ENCODE assay signal across 1 cellular context in the genomic region with DNA sequence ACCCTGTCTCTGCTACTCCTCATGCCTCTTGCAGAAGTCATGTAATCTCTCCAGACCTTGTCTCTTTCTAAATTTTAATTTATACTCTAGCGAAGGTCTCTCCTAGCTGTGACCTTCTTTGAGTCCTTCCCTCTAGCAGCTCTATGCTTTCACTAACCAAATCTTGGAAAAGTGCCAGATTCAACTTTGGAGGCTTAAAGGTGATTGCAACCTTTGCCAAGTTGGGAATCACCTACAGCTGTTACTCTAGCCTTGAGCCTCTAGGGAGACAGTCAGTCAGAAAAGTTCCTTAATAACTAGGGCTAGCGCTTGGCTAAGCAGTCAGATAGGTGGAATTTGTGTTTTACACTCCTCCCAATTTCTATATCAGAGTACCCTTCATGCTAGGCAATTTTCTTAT.
TF ChIP-seq lines count a peak whose summit lies in the region.

No MANE protein-coding gene starts in this region.

TF ChIP-seq in HCT116, 20 proteins besides CTCF, POLR2A, EP300 and RAD21 (continued from another document):
- TF ChIP-seq, protein P1, sequence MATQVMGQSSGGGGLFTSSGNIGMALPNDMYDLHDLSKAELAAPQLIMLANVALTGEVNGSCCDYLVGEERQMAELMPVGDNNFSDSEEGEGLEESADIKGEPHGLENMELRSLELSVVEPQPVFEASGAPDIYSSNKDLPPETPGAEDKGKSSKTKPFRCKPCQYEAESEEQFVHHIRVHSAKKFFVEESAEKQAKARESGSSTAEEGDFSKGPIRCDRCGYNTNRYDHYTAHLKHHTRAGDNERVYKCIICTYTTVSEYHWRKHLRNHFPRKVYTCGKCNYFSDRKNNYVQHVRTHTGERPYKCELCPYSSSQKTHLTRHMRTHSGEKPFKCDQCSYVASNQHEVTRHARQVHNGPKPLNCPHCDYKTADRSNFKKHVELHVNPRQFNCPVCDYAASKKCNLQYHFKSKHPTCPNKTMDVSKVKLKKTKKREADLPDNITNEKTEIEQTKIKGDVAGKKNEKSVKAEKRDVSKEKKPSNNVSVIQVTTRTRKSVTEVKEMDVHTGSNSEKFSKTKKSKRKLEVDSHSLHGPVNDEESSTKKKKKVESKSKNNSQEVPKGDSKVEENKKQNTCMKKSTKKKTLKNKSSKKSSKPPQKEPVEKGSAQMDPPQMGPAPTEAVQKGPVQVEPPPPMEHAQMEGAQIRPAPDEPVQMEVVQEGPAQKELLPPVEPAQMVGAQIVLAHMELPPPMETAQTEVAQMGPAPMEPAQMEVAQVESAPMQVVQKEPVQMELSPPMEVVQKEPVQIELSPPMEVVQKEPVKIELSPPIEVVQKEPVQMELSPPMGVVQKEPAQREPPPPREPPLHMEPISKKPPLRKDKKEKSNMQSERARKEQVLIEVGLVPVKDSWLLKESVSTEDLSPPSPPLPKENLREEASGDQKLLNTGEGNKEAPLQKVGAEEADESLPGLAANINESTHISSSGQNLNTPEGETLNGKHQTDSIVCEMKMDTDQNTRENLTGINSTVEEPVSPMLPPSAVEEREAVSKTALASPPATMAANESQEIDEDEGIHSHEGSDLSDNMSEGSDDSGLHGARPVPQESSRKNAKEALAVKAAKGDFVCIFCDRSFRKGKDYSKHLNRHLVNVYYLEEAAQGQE (IDR thresholded peaks at IDR 0.05; ENCODE audit: low read depth): no peak
- TF ChIP-seq EGR1 (IDR thresholded peaks at IDR 0.05; ENCODE audit: low read depth) (no peak), CBX3 (IDR thresholded peaks at IDR 0.05; ENCODE audit: low read depth) (no peak)
